ENCODE assay signal across 21 cellular contexts in the genomic region with DNA sequence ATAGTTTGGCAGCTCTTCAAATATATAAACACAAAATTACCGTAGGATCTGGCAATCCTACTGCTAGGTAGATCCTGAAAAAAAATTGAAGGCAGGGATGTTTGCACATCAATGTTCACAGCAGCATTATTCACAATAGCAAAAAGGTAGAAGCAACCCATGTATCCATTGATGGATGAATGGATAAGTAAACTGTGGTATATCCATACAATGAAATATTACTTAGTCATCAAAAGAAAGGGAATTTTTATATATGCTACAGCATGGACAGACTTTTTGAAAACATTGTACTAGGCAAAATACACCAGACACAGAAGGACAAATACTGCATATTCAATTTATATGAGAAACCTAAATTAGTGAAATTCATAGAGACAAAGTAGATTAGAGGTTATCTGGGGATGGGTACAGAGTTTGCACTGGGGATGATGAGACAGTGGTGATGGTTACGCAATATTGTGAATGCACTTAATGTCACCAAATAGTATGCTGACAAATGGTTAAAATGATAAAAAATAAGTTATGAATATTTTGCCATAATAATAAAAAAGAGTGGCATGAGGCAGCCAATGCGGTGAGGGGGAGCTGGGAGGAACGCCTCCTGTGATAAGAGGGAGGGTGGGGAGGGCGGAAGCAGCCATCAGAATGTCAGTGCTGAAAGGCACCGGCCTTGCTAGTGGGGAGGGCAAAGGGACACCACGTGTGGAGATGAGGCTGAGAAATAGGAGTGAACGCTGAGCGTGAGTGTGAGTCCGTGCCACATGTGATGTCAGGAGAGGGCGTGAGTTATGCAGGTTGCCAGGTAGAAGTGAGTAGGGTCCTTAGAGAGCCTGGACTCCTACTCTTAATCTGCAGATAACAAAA.
DNase-seq lines count a peak whose midpoint lies in the region; ATAC-seq, FAIRE-seq and TF ChIP-seq lines count a peak whose summit lies in the region.
"Had no signal": no experiment of that assay in that cellular context is flagged by ENCODE, and none has a peak within 500 bp of the region (broad histone marks: within the 10 kb centered on the region; RNA-seq: fewer than 3 reads in every experiment).

No MANE protein-coding gene starts in this region.

- no peak overlapping the region for H3K4ac ChIP-seq in IMR-90 (ENCODE audit: low read depth, low read length)
- no peak overlapping the region for H3K4ac ChIP-seq in neuronal stem cell (ENCODE audit: low read length)

- H4K91ac ChIP-seq in IMR-90 (ENCODE audit: insufficient read depth, low read depth, low read length) (no peak overlapping the region), neuronal stem cell (ENCODE audit: low read depth, low read length, poor library complexity) (no peak overlapping the region)

- peaks cover 0 to 48% of the 10 kb centered on the region in 2 experiments for H3K36me3 ChIP-seq in SK-N-SH (replicated peaks in 1 of 2; ENCODE audit: control insufficient read depth in 1 of 2, insufficient read depth in 2 of 2, low read length in 1 of 2)
- H3K36me3 ChIP-seq in IMR-90 (ENCODE audit: control insufficient read depth, insufficient read depth, low read length): no peaks in the 10 kb centered on the region
- H3K36me3 ChIP-seq in K562 (ENCODE audit: control insufficient read depth, insufficient read depth, low read length): no peaks in the 10 kb centered on the region
- no peaks in the 10 kb centered on the region for H3K36me3 ChIP-seq in neuronal stem cell (replicated peaks in 1 of 2; ENCODE audit: control insufficient read depth in 2 of 2, insufficient read depth in 2 of 2, low read length in 2 of 2)
- H3K36me3 ChIP-seq: HAP-1 had no signal

- POLR2A ChIA-PET in SK-N-SH (lab: Yijun Ruan, JAX) (no interaction called here), IMR-90 (lab: Charles Lee; ENCODE audit: unreplicated experiment) (no interaction called here), K562 (lab: Yijun Ruan, JAX) (no interaction called here)

- H3K9me3 Mint-ChIP-seq in activated T-helper 2 cell treated with anti-CD3 and anti-CD28 coated beads, Interferon-gamma antibody, Interleukin-2, Interleukin-4, amounts not matched to agents 10 μg/mL and 5 μg/mL and 100 μg/mL, durations not matched to agents 14 hours and 24 hours and 36 hours: no peaks in the 10 kb centered on the region
- H3K9me3 Mint-ChIP-seq: CD8-positive, alpha-beta T cell; HFFc6 had no signal

- H3K4me3 ChIP-seq in SK-N-SH (ENCODE audit: low read depth in 2 of 2, low read length in 1 of 2) (no peak overlapping the region), IMR-90 (ENCODE audit: insufficient read depth, low read depth, low read length) (no peak overlapping the region), K562 (no peak overlapping the region), neuronal stem cell (ENCODE audit: low read length in 2 of 2) (peak overlapping the region in 1 of 2 donors; percentile 54)
- H3K4me3 ChIP-seq: GM23248, HAP-1 had no signal

- no peak overlapping the region for H2AK5ac ChIP-seq in IMR-90 (ENCODE audit: low read depth, low read length)
- H2AK5ac ChIP-seq in neuronal stem cell (ENCODE audit: low read depth, low read length): no peak overlapping the region

- 95% methylated on average over 11 of the region's 11 CpGs for WGBS in SK-N-SH (ENCODE audit: low lambda C conversion rate)
- 86% methylated on average over 8 of the region's 11 CpGs; no CpG with 5 or more reads in 1 of the 2 experiments for WGBS in IMR-90 (ENCODE audit: extremely low coverage in 2 of 2, insufficient read length in 1 of 2), 2 experiments
- WGBS in K562 (ENCODE audit: insufficient coverage, low coverage, missing lambda C conversion rate): 2% methylated on average over 11 of the region's 11 CpGs
- no CpG with 5 or more reads among the region's 11 CpGs for WGBS in neuronal stem cell (ENCODE audit: extremely low coverage in 2 of 2, insufficient read length in 2 of 2, insufficient replicate concordance in 1 of 2), 2 donors

- DNase-seq in SK-N-SH (no peak), IMR-90 (no peak), K562 (ENCODE audit: extremely low read depth in 1 of 4, low spot score in 3 of 4) (no peak), neuronal stem cell (ENCODE audit: low spot score) (no peak), ecto neural progenitor cell (ENCODE audit: low spot score) (no peak), AG08395 (ENCODE audit: low spot score) (no peak)
- no peak for DNase-seq in activated T-helper 2 cell treated with anti-CD3 and anti-CD28 coated beads, Interferon-gamma antibody, Interleukin-2, Interleukin-4, amounts not matched to agents 10 μg/mL and 5 μg/mL and 100 μg/mL, durations not matched to agents 14 hours and 24 hours and 36 hours (ENCODE audit: low spot score)
- DNase-seq: ACHN; C1 segment of cervical spinal cord; Caco-2; CD8-positive, alpha-beta T cell; DMS153; DND-41; GM23248; HFFc6 had no signal

- H3K9me2 ChIP-seq in SK-N-SH: no peaks in the 10 kb centered on the region

- H2BK5ac ChIP-seq in IMR-90 (ENCODE audit: low read depth, low read length, poor library complexity, severe bottlenecking) (no peak overlapping the region), neuronal stem cell (ENCODE audit: low read length) (no peak overlapping the region)

- H3K27ac Mint-ChIP-seq in activated T-helper 2 cell treated with anti-CD3 and anti-CD28 coated beads, Interferon-gamma antibody, Interleukin-2, Interleukin-4, amounts not matched to agents 10 μg/mL and 5 μg/mL and 100 μg/mL, durations not matched to agents 14 hours and 24 hours and 36 hours: no peak overlapping the region
- H3K27ac Mint-ChIP-seq: CD8-positive, alpha-beta T cell; HFFc6 had no signal

- dilution Hi-C loops in IMR-90 (cut with HindIII; ENCODE audit: low sequenced_read_pairs, unreplicated experiment): no loop called here

- no peak overlapping the region for H2AK9ac ChIP-seq in IMR-90 (replicated peaks; ENCODE audit: low read depth, low read length, poor library complexity)

- ATAC-seq in SK-N-SH treated with all-trans-retinoic acid at 6 μM for 48 hours (no peak), IMR-90 (ENCODE audit: low read depth) (no peak), K562 (no peak)
- ATAC-seq: CD8-positive, alpha-beta T cell had no signal

- H2BK120ac ChIP-seq in IMR-90 (ENCODE audit: low read depth, low read length): no peak overlapping the region
- H2BK120ac ChIP-seq in neuronal stem cell (ENCODE audit: low read depth, low read length): no peak overlapping the region

- no peak overlapping the region for H4K8ac ChIP-seq in IMR-90 (ENCODE audit: low read depth in 2 of 2, low read length in 2 of 2)
- no peak overlapping the region for H4K8ac ChIP-seq in neuronal stem cell (ENCODE audit: low read depth, low read length)

- 0 out of 2 replicates have a peak, but pooled peaks cover 10% of the 10 kb centered on the region for H3K79me2 ChIP-seq in SK-N-SH (ENCODE audit: insufficient read depth)
- H3K79me2 ChIP-seq in K562 (ENCODE audit: control insufficient read depth, insufficient read depth, low read length): no peaks in the 10 kb centered on the region

- no peak overlapping the region for H3K14ac ChIP-seq in IMR-90 (replicated peaks; ENCODE audit: low read depth, low read length)
- H3K14ac ChIP-seq in neuronal stem cell (ENCODE audit: low read length): no peak overlapping the region

- H2BK12ac ChIP-seq in neuronal stem cell (ENCODE audit: low read length): no peak overlapping the region

- H3K9me3 ChIP-seq in SK-N-SH: no peaks in the 10 kb centered on the region
- no peaks in the 10 kb centered on the region for H3K9me3 ChIP-seq in IMR-90 (ENCODE audit: control insufficient read depth, insufficient read depth, low read length)
- H3K9me3 ChIP-seq in K562 (replicated peaks; ENCODE audit: control insufficient read depth, insufficient read depth, low read depth, low read length): no peaks in the 10 kb centered on the region
- peaks cover 0 to 2% of the 10 kb centered on the region in 2 donors for H3K9me3 ChIP-seq in neuronal stem cell (replicated peaks in 1 of 2; ENCODE audit: control insufficient read depth in 2 of 2, insufficient read depth in 1 of 2, low read depth in 1 of 2, low read length in 2 of 2)
- H3K9me3 ChIP-seq: Caco-2, HAP-1 had no signal

- no peaks in the 10 kb centered on the region for H3K9me1 ChIP-seq in IMR-90 (ENCODE audit: insufficient read depth, low read length)
- no peaks in the 10 kb centered on the region for H3K9me1 ChIP-seq in K562 (ENCODE audit: control insufficient read depth, insufficient read depth, low read length)

- H3K18ac ChIP-seq in IMR-90 (ENCODE audit: low read depth, low read length): no peak overlapping the region
- no peak overlapping the region for H3K18ac ChIP-seq in neuronal stem cell (ENCODE audit: low read length)

- no peak overlapping the region for H3K4me3 Mint-ChIP-seq in activated T-helper 2 cell treated with anti-CD3 and anti-CD28 coated beads, Interferon-gamma antibody, Interleukin-2, Interleukin-4, amounts not matched to agents 10 μg/mL and 5 μg/mL and 100 μg/mL, durations not matched to agents 14 hours and 24 hours and 36 hours (ENCODE audit: low read depth)
- H3K4me3 Mint-ChIP-seq: CD8-positive, alpha-beta T cell; HFFc6 had no signal

- H3K27ac ChIP-seq in SK-N-SH (ENCODE audit: low read depth in 2 of 2, low read length in 1 of 2): no peak overlapping the region
- H3K27ac ChIP-seq in IMR-90 (ENCODE audit: insufficient read depth, low read length): no peak overlapping the region
- no peak overlapping the region for H3K27ac ChIP-seq in K562 (ENCODE audit: extremely low read depth, low read depth, low read length)
- H3K27ac ChIP-seq in neuronal stem cell (replicated peaks; ENCODE audit: low read length): no peak overlapping the region
- H3K27ac ChIP-seq: 22Rv1, GM23248 had no signal

- no peak overlapping the region for H2BK20ac ChIP-seq in IMR-90 (ENCODE audit: low read depth, low read length)

- TF ChIP-seq CTCF in SK-N-SH (IDR thresholded peaks at IDR 0.05) (no peak), IMR-90 (conservative IDR thresholded peaks at IDR 0.05; ENCODE audit: low read depth, low read length) (no peak), K562 (IDR thresholded peaks at IDR 0.05 in 2 of 3, conservative IDR thresholded peaks at IDR 0.05 in 1 of 3; ENCODE audit: insufficient read depth in 2 of 3, low read depth in 1 of 3, low read length in 3 of 3) (no peak)

- BruUV-seq in IMR-90 (replicated peaks; lab: Mats Ljungman, UMichigan) (no TSS peak), K562 (replicated peaks; lab: Mats Ljungman, UMichigan) (no TSS peak)

- H3K4me1 Mint-ChIP-seq in activated T-helper 2 cell treated with anti-CD3 and anti-CD28 coated beads, Interferon-gamma antibody, Interleukin-2, Interleukin-4, amounts not matched to agents 10 μg/mL and 5 μg/mL and 100 μg/mL, durations not matched to agents 14 hours and 24 hours and 36 hours (ENCODE audit: low read depth): peaks cover 4% of the 10 kb centered on the region

- no peak overlapping the region for H3K23ac ChIP-seq in IMR-90 (ENCODE audit: low read depth, low read length)
- H3K23ac ChIP-seq in neuronal stem cell (ENCODE audit: low read depth, low read length, poor library complexity): peak overlapping the region; percentile 29

- no peaks in the 10 kb centered on the region for H3K36me3 Mint-ChIP-seq in activated T-helper 2 cell treated with anti-CD3 and anti-CD28 coated beads, Interferon-gamma antibody, Interleukin-2, Interleukin-4, amounts not matched to agents 10 μg/mL and 5 μg/mL and 100 μg/mL, durations not matched to agents 14 hours and 24 hours and 36 hours (ENCODE audit: low read depth)
- H3K36me3 Mint-ChIP-seq: CD8-positive, alpha-beta T cell had no signal

- H3K27me3 Mint-ChIP-seq in activated T-helper 2 cell treated with anti-CD3 and anti-CD28 coated beads, Interferon-gamma antibody, Interleukin-2, Interleukin-4, amounts not matched to agents 10 μg/mL and 5 μg/mL and 100 μg/mL, durations not matched to agents 14 hours and 24 hours and 36 hours (ENCODE audit: low read depth): peaks cover 6% of the 10 kb centered on the region

- CTCF ChIA-PET in SK-N-SH (lab: Yijun Ruan, JAX): interaction anchor here (1.6 to 9.2 kb wide), 4 partner anchors 11 to 636 kb away, joined by 3 to 136 read pairs (median 26); a partner anchor contains a TSS
- CTCF ChIA-PET in IMR-90 (lab: Yijun Ruan, JAX): no interaction called here
- CTCF ChIA-PET in K562 (lab: Yijun Ruan, JAX; ENCODE audit: low intra/inter-chr PET ratio): no interaction called here

- H2BK15ac ChIP-seq in IMR-90 (ENCODE audit: low read depth, low read length) (no peak overlapping the region), neuronal stem cell (ENCODE audit: low read length) (no peak overlapping the region)

- intact Hi-C loops in IMR-90 (cut with micrococcal nuclease) (no loop called here), K562 (cut with micrococcal nuclease) (loop anchor here (10.0 kb wide), 1 partner anchor 202 kb away; no protein-coding TSS in a partner anchor)
- intact Hi-C loops in activated T-helper 2 cell treated with anti-CD3 and anti-CD28 coated beads, Interferon-gamma antibody, Interleukin-2, Interleukin-4, amounts not matched to agents 10 μg/mL and 5 μg/mL and 100 μg/mL, durations not matched to agents 14 hours and 24 hours and 36 hours (cut with micrococcal nuclease): loop anchor here (10.0 kb wide), 1 partner anchor 632 kb away; a partner anchor contains a TSS

- TF ChIP-seq POLR2A in IMR-90 (IDR thresholded peaks at IDR 0.05; ENCODE audit: low read depth, low read length) (no peak), K562 (conservative IDR thresholded peaks at IDR 0.05) (no peak)

- H4K20me1 ChIP-seq in SK-N-SH (ENCODE audit: insufficient read depth): no peaks in the 10 kb centered on the region; the same call in 1 of the 2 replicates
- no peaks in the 10 kb centered on the region for H4K20me1 ChIP-seq in IMR-90 (ENCODE audit: insufficient read depth, low read length)
- peaks cover 9% of the 10 kb centered on the region; the same call in 1 of the 2 replicates for H4K20me1 ChIP-seq in K562 (replicated peaks; ENCODE audit: control insufficient read depth, insufficient read depth, low read length)

- no peaks in the 10 kb centered on the region for H3K79me1 ChIP-seq in IMR-90 (ENCODE audit: low read depth in 1 of 2, low read length in 2 of 2)
- no peaks in the 10 kb centered on the region for H3K79me1 ChIP-seq in neuronal stem cell (ENCODE audit: low read depth, low read length)

- no peak overlapping the region for H4K5ac ChIP-seq in IMR-90 (ENCODE audit: low read depth, low read length)

- H3K4me1 ChIP-seq in SK-N-SH (ENCODE audit: control insufficient read depth in 1 of 2, insufficient read depth in 2 of 2, low read depth in 1 of 2, low read length in 1 of 2): peaks cover 7 to 9% of the 10 kb centered on the region in 2 experiments; a peak in 2 of 4 replicates
- H3K4me1 ChIP-seq in IMR-90 (ENCODE audit: control insufficient read depth, insufficient read depth, low read length): no peaks in the 10 kb centered on the region
- peaks cover 0 to 7% of the 10 kb centered on the region in 2 experiments; a peak in 1 of 5 replicates for H3K4me1 ChIP-seq in K562 (replicated peaks in 1 of 2; ENCODE audit: control insufficient read depth in 2 of 2, insufficient read depth in 2 of 2, low read length in 2 of 2)
- peaks cover 0 to 3% of the 10 kb centered on the region in 2 donors for H3K4me1 ChIP-seq in neuronal stem cell (ENCODE audit: control insufficient read depth in 2 of 2, insufficient read depth in 1 of 2, low read depth in 1 of 2, low read length in 2 of 2)
- H3K4me1 ChIP-seq: HAP-1 had no signal

- peaks cover 8% of the 10 kb centered on the region for H3F3A ChIP-seq in SK-N-SH (replicated peaks; ENCODE audit: insufficient read depth)

- no peak overlapping the region for H3K56ac ChIP-seq in IMR-90 (ENCODE audit: extremely low read depth, insufficient read depth, low read length)

- H3K9ac ChIP-seq in SK-N-SH (no peak overlapping the region), IMR-90 (ENCODE audit: low read depth, low read length) (no peak overlapping the region), K562 (ENCODE audit: insufficient read depth in 1 of 2, low read depth in 2 of 2, low read length in 2 of 2) (no peak overlapping the region), neuronal stem cell (ENCODE audit: low read depth, low read length, poor library complexity) (no peak overlapping the region)
- H3K9ac ChIP-seq: GM23248 had no signal

- in situ Hi-C loops in IMR-90 (cut with MboI; ENCODE audit: low sequenced_read_pairs): no loop called here
- in situ Hi-C loops in K562 (cut with MboI): no loop called here

- H2AFZ ChIP-seq in SK-N-SH (ENCODE audit: low read depth) (no peak overlapping the region), IMR-90 (replicated peaks; ENCODE audit: low read length, poor library complexity) (no peak overlapping the region), K562 (ENCODE audit: low read depth, low read length) (no peak overlapping the region), neuronal stem cell (ENCODE audit: low read length) (no peak overlapping the region)
- H2AFZ ChIP-seq: GM23248 had no signal

- H3K27me3 ChIP-seq in SK-N-SH (ENCODE audit: insufficient read depth): no peaks in the 10 kb centered on the region
- peaks cover 6% of the 10 kb centered on the region for H3K27me3 ChIP-seq in IMR-90 (ENCODE audit: control insufficient read depth, insufficient read depth, low read length)
- peaks cover 0 to 30% of the 10 kb centered on the region in 2 experiments; a peak in 3 of 5 replicates for H3K27me3 ChIP-seq in K562 (ENCODE audit: control insufficient read depth in 2 of 2, insufficient read depth in 2 of 2, low read length in 2 of 2)
- H3K27me3 ChIP-seq in neuronal stem cell (ENCODE audit: control insufficient read depth in 3 of 3, insufficient read depth in 3 of 3, low read depth in 1 of 3, low read length in 3 of 3): peaks cover 0 to 19% (median 9%) of the 10 kb centered on the region in 3 experiments

- no peak for TF ChIP-seq EP300 in SK-N-SH (IDR thresholded peaks at IDR 0.05; ENCODE audit: borderline replicate concordance in 1 of 2, low read depth in 1 of 2, low read length in 1 of 2)
- no peak for TF ChIP-seq EP300 in K562 (IDR thresholded peaks at IDR 0.05; ENCODE audit: low read length)

- FAIRE-seq in K562 (lab: Jason Lieb, UNC): no peak
- FAIRE-seq: A204.1, G401.6, GM12892 had no signal

- TF ChIP-seq RAD21 in SK-N-SH (IDR thresholded peaks at IDR 0.05; ENCODE audit: low read length) (no peak), IMR-90 (IDR thresholded peaks at IDR 0.05; ENCODE audit: low read length) (no peak), K562 (CRISPR knock-in tag; conservative IDR thresholded peaks at IDR 0.05 in 1 of 2, IDR thresholded peaks at IDR 0.05 in 1 of 2) (no peak)

- no peak overlapping the region for H3K4me2 ChIP-seq in SK-N-SH
- H3K4me2 ChIP-seq in IMR-90 (ENCODE audit: low read depth, low read length): no peak overlapping the region
- H3K4me2 ChIP-seq in K562 (ENCODE audit: insufficient read depth, low read length): no peak overlapping the region
- no peak overlapping the region for H3K4me2 ChIP-seq in neuronal stem cell (ENCODE audit: insufficient read depth, low read length, poor library complexity, severe bottlenecking)
